Comparison of ENCODE assay signal across 26 cellular contexts in genomic region chr1:47663286-47663685, GRCh38.
DNase-seq lines count a peak whose midpoint lies in the region; ATAC-seq and TF ChIP-seq lines count a peak whose summit lies in the region.
"Had no signal": no experiment of that assay in that cellular context is flagged by ENCODE, and none has a peak within 500 bp of the region (broad histone marks: within the 10 kb centered on the region; RNA-seq: fewer than 3 reads in every experiment).

No MANE protein-coding gene starts in this region.

- DNase-seq in activated T-cell treated with anti-CD3 and anti-CD28 coated beads, Interleukin-2, amount 50 U/mL, for 72 hours: peak in 1 of 2 donors; percentile 1
- DNase-seq in activated T-cell treated with anti-CD3 and anti-CD28 coated beads, Interleukin-2, amount 50 U/mL, for 1 hour: no peak
- DNase-seq in NCI-H774 (lab: John Stamatoyannopoulos, UW) (peak; percentile 33), suprapubic skin (ENCODE audit: low spot score in 2 of 2) (peak; percentile 14 to 28), heart right ventricle (no peak)
- DNase-seq in naive thymus-derived CD8-positive, alpha-beta T cell: no peak
- DNase-seq in stimulated activated CD4-positive, alpha-beta T cell treated with anti-CD3 and anti-CD28 coated beads, Interleukin-4, amount 100 ng/mL, for 1 hour: no peak
- DNase-seq: activated CD4-positive, alpha-beta T cell treated with anti-CD3 and anti-CD28 coated beads, Interleukin-2, amount 50 U/mL, for 4 hours; activated T-cell treated with anti-CD3 and anti-CD28 coated beads, Interleukin-2, amount 50 U/mL, for 48 hours; BE2C; cerebellar nuclear complex; EL; foreskin melanocyte; GOT3; mammary epithelial cell; MG63; NCI-H1417 treated with DMSO at 0.1 percent for 48 hours; NCI-H2107; NCI-H510A; occipital lobe; stimulated activated CD4-positive, alpha-beta T cell treated with anti-CD3 and anti-CD28 coated beads, Interleukin-4, amount 100 ng/mL, for 4 hours had no signal

- H3K4me1 ChIP-seq in endocrine pancreas (ENCODE audit: control insufficient read depth, insufficient read depth, low read length) (peaks cover 7% of the 10 kb centered on the region), suprapubic skin (no peaks in the 10 kb centered on the region), heart right ventricle (no peaks in the 10 kb centered on the region)
- H3K4me1 ChIP-seq: A549, BE2C had no signal

- H3K9me3 ChIP-seq in endocrine pancreas (ENCODE audit: control insufficient read depth, low read length): no peaks in the 10 kb centered on the region
- no peaks in the 10 kb centered on the region for H3K9me3 ChIP-seq in suprapubic skin
- H3K9me3 ChIP-seq in heart right ventricle: peaks cover 0 to 10% (median 0%) of the 10 kb centered on the region in 11 donors
- H3K9me3 ChIP-seq: A549, ascending aorta, BE2C, MG63 had no signal

- TF ChIP-seq CTCF in suprapubic skin (IDR thresholded peaks at IDR 0.05) (no peak), heart right ventricle (IDR thresholded peaks at IDR 0.05) (no peak)

- H3K4me3 Mint-ChIP-seq in activated T-cell treated with anti-CD3 and anti-CD28 coated beads, Interleukin-2, amount 50 U/mL, for 72 hours: no peak overlapping the region
- no peak overlapping the region for H3K4me3 Mint-ChIP-seq in naive thymus-derived CD8-positive, alpha-beta T cell
- H3K4me3 Mint-ChIP-seq: activated naive CD4-positive, alpha-beta T cell treated with anti-CD3 and anti-CD28 coated beads, Interleukin-2, amount 50 U/mL, for 24 hours had no signal

- no peaks in the 10 kb centered on the region for H3K9me3 Mint-ChIP-seq in activated T-cell treated with anti-CD3 and anti-CD28 coated beads, Interleukin-2, amount 50 U/mL, for 72 hours
- H3K9me3 Mint-ChIP-seq in naive thymus-derived CD8-positive, alpha-beta T cell: no peaks in the 10 kb centered on the region
- H3K9me3 Mint-ChIP-seq: activated naive CD4-positive, alpha-beta T cell treated with anti-CD3 and anti-CD28 coated beads, Interleukin-2, amount 50 U/mL, for 24 hours had no signal

- H3K27ac Mint-ChIP-seq in activated T-cell treated with anti-CD3 and anti-CD28 coated beads, Interleukin-2, amount 50 U/mL, for 72 hours: no peak overlapping the region
- no peak overlapping the region for H3K27ac Mint-ChIP-seq in naive thymus-derived CD8-positive, alpha-beta T cell
- H3K27ac Mint-ChIP-seq: activated naive CD4-positive, alpha-beta T cell treated with anti-CD3 and anti-CD28 coated beads, Interleukin-2, amount 50 U/mL, for 24 hours had no signal

- no peaks in the 10 kb centered on the region for H3K4me1 Mint-ChIP-seq in activated T-cell treated with anti-CD3 and anti-CD28 coated beads, Interleukin-2, amount 50 U/mL, for 72 hours (ENCODE audit: low read depth)
- no peaks in the 10 kb centered on the region for H3K4me1 Mint-ChIP-seq in naive thymus-derived CD8-positive, alpha-beta T cell
- H3K4me1 Mint-ChIP-seq: activated naive CD4-positive, alpha-beta T cell treated with anti-CD3 and anti-CD28 coated beads, Interleukin-2, amount 50 U/mL, for 24 hours had no signal

- H3K36me3 ChIP-seq in endocrine pancreas (ENCODE audit: control insufficient read depth, insufficient read depth, low read length) (no peaks in the 10 kb centered on the region), suprapubic skin (no peaks in the 10 kb centered on the region), heart right ventricle (no peaks in the 10 kb centered on the region)
- H3K36me3 ChIP-seq: ascending aorta, BE2C, MG63 had no signal

- ATAC-seq in activated T-cell treated with anti-CD3 and anti-CD28 coated beads, Interleukin-2, amount 50 U/mL, for 72 hours (replicated peaks in 1 of 2): peak; percentile 50 to 62
- ATAC-seq in naive thymus-derived CD8-positive, alpha-beta T cell: no peak
- ATAC-seq in heart right ventricle: no peak
- ATAC-seq: A549 had no signal

- POLR2A ChIA-PET in naive thymus-derived CD8-positive, alpha-beta T cell (lab: Charles Lee): no interaction called here

- H3K27me3 ChIP-seq in endocrine pancreas (ENCODE audit: control insufficient read depth, insufficient read depth, low read length) (no peaks in the 10 kb centered on the region), suprapubic skin (peaks cover 5% of the 10 kb centered on the region), heart right ventricle (peaks cover 0 to 12% (median 5%) of the 10 kb centered on the region in 7 donors)
- H3K27me3 ChIP-seq: ascending aorta, BE2C, MG63 had no signal

- no peak for TF ChIP-seq POLR2A in suprapubic skin (IDR thresholded peaks at IDR 0.05)

- intact Hi-C loops in heart right ventricle (cut with DNase I): no loop called here

- H3K27ac ChIP-seq in suprapubic skin: no peak overlapping the region
- H3K27ac ChIP-seq in heart right ventricle: no peak overlapping the region
- H3K27ac ChIP-seq: A549, ascending aorta had no signal

- no peak overlapping the region for H3K9ac ChIP-seq in endocrine pancreas (ENCODE audit: control insufficient read depth, insufficient read depth, low read length)

- H3K4me3 ChIP-seq in endocrine pancreas (ENCODE audit: control insufficient read depth, insufficient read depth, low read length) (peak overlapping the region; percentile 12), suprapubic skin (no peak overlapping the region), heart right ventricle (no peak overlapping the region)
- H3K4me3 ChIP-seq: A549, ascending aorta, MG63, smooth muscle cell had no signal

- no peaks in the 10 kb centered on the region for H3K36me3 Mint-ChIP-seq in activated T-cell treated with anti-CD3 and anti-CD28 coated beads, Interleukin-2, amount 50 U/mL, for 72 hours (ENCODE audit: insufficient read depth in 2 of 2)
- H3K36me3 Mint-ChIP-seq in naive thymus-derived CD8-positive, alpha-beta T cell: no peaks in the 10 kb centered on the region
- H3K36me3 Mint-ChIP-seq: activated naive CD4-positive, alpha-beta T cell treated with anti-CD3 and anti-CD28 coated beads, Interleukin-2, amount 50 U/mL, for 24 hours had no signal

- H3K27me3 Mint-ChIP-seq in activated T-cell treated with anti-CD3 and anti-CD28 coated beads, Interleukin-2, amount 50 U/mL, for 72 hours (ENCODE audit: low read depth): peaks cover 11% of the 10 kb centered on the region
- peaks cover 3 to 25% (median 7%) of the 10 kb centered on the region in 5 donors for H3K27me3 Mint-ChIP-seq in naive thymus-derived CD8-positive, alpha-beta T cell

- TF ChIP-seq EP300 in suprapubic skin (IDR thresholded peaks at IDR 0.05): no peak

- WGBS in suprapubic skin: 84% methylated on average over 6 of the region's 6 CpGs
- WGBS in heart right ventricle, 2 donors: 87 to 90% methylated on average over 6 of the region's 6 CpGs

Comparison
In these comparisons a context has a peak if more than half of its experiments do, and no peak if none do; other contexts are left out.
1. ATAC-seq: peak in activated T-cell treated with anti-CD3 and anti-CD28 coated beads, Interleukin-2, amount 50 U/mL, for 72 hours (2 of 2); none in naive thymus-derived CD8-positive, alpha-beta T cell (0 of 2) and heart right ventricle (0 of 8).
2. DNase-seq: peak in NCI-H774 (single experiment) and suprapubic skin (2 of 2); none in activated T-cell treated with anti-CD3 and anti-CD28 coated beads, Interleukin-2, amount 50 U/mL, for 1 hour (single experiment), naive thymus-derived CD8-positive, alpha-beta T cell (0 of 10), stimulated activated CD4-positive, alpha-beta T cell treated with anti-CD3 and anti-CD28 coated beads, Interleukin-4, amount 100 ng/mL, for 1 hour (single experiment) and heart right ventricle (0 of 2).